In the genomic region with DNA sequence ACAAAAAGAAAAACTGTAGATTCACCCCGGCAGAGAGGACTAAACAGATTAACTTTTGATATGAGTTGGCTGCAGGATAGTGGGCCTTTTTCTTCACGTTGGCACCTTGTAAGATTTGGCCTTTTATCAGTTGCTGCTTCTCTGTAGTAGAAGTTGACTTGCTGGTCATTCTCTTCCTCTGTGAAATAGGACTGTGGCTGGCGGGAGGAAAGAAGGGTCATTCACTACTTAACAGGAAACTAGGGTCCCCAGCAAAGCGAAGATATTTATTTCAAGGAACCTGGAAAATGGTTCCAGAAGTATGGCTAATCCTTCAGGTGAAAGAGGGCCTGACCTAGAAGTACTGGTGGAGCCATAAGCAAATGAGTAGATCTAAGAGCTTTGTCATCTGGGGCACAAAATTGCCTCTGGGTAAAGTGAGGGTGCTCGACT, we compare ENCODE assay signal across 8 cellular contexts. TPM values are rescaled to one million over a fixed set of nuclear protein-coding genes. Genes with fewer than 3 reads are reported as not detected.
DNase-seq lines count a peak whose midpoint lies in the region; ATAC-seq, FAIRE-seq and TF ChIP-seq lines count a peak whose summit lies in the region.

No MANE protein-coding gene starts in this region.

- no peak for TF ChIP-seq RAD21 in K562 (CRISPR knock-in tag; conservative IDR thresholded peaks at IDR 0.05 in 1 of 2, IDR thresholded peaks at IDR 0.05 in 1 of 2)

- H3K9me3 Mint-ChIP-seq in mesothelial cell of epicardium = no peaks in the 10 kb centered on the region

- H3K9me3 ChIP-seq in K562 (replicated peaks; ENCODE audit: control insufficient read depth, insufficient read depth, low read depth, low read length) = peaks cover 6% of the 10 kb centered on the region

- H3K27me3 ChIP-seq in K562 (ENCODE audit: control insufficient read depth in 2 of 2, insufficient read depth in 2 of 2, low read length in 2 of 2) = no peaks in the 10 kb centered on the region

- H3K36me3 ChIP-seq in K562 (ENCODE audit: control insufficient read depth, insufficient read depth, low read length) = peaks cover 44% of the 10 kb centered on the region

- H3K27ac ChIP-seq in 22Rv1 (peak overlapping the region; percentile 78), K562 (ENCODE audit: extremely low read depth, low read depth, low read length) (peak overlapping the region; percentile 98)

- no peak for TF ChIP-seq POLR2A in K562 (conservative IDR thresholded peaks at IDR 0.05)

- no peak for TF ChIP-seq EP300 in K562 (IDR thresholded peaks at IDR 0.05; ENCODE audit: low read length)

- DNase-seq in K562 (ENCODE audit: extremely low read depth in 1 of 4, low spot score in 3 of 4) (peak in 2 of 4 experiments; percentile 22 to 45), mesothelial cell of epicardium (ENCODE audit: low spot score in 2 of 2, unreplicated experiment in 2 of 2) (no peak), NCI-H1694 treated with DMSO at 0.1 percent for 48 hours (lab: John Stamatoyannopoulos, UW) (no peak), left colon (no peak)

- intact Hi-C loops in K562 (cut with micrococcal nuclease) (loop anchor here (1.0 kb wide), 1 partner anchor 14 kb away; a partner anchor contains a TSS), left colon (cut with DNase I, micrococcal nuclease) (no loop called here)

- no peaks in the 10 kb centered on the region for H3K9me1 ChIP-seq in K562 (ENCODE audit: control insufficient read depth, insufficient read depth, low read length)

- H4K20me1 ChIP-seq in K562 (replicated peaks; ENCODE audit: control insufficient read depth, insufficient read depth, low read length) = peaks cover 9% of the 10 kb centered on the region

- peak overlapping the region; percentile 95 for H3K4me3 ChIP-seq in K562

- peak overlapping the region; percentile 93 for H3K4me3 Mint-ChIP-seq in mesothelial cell of epicardium

- no peak for FAIRE-seq in K562 (lab: Jason Lieb, UNC)

- BruUV-seq in K562 (replicated peaks; lab: Mats Ljungman, UMichigan) = no TSS peak

- POLR2A ChIA-PET in K562 (lab: Yijun Ruan, JAX) = no interaction called here

- TF ChIP-seq CTCF in 22Rv1 (IDR thresholded peaks at IDR 0.05) = no peak
- no peak for TF ChIP-seq CTCF in K562 (IDR thresholded peaks at IDR 0.05 in 2 of 3, conservative IDR thresholded peaks at IDR 0.05 in 1 of 3; ENCODE audit: insufficient read depth in 2 of 3, low read depth in 1 of 3, low read length in 3 of 3)
- no peak for TF ChIP-seq CTCF in mesothelial cell of epicardium (IDR thresholded peaks at IDR 0.05; ENCODE audit: unreplicated experiment)

- peaks cover 52% of the 10 kb centered on the region for H3K79me2 ChIP-seq in K562 (ENCODE audit: control insufficient read depth, insufficient read depth, low read length)

- peak overlapping the region; percentile 91 for H3K27ac Mint-ChIP-seq in mesothelial cell of epicardium

- H3K4me1 Mint-ChIP-seq in mesothelial cell of epicardium = peaks cover 14% of the 10 kb centered on the region

- peak overlapping the region in 1 of 2 experiments; percentile 99; a peak in 2 of 4 replicates for H3K9ac ChIP-seq in K562 (ENCODE audit: insufficient read depth in 1 of 2, low read depth in 2 of 2, low read length in 2 of 2)

- peak; percentile 4 for ATAC-seq in HG02798 (IDR thresholded peaks at IDR 0.05; ENCODE audit: poor library complexity, unreplicated experiment)
- ATAC-seq in K562 = no peak
- no peak for ATAC-seq in GM21717 (IDR thresholded peaks at IDR 0.05; ENCODE audit: unreplicated experiment)
- no peak for ATAC-seq in GM19455 (IDR thresholded peaks at IDR 0.05; ENCODE audit: unreplicated experiment)
- ATAC-seq in left colon = no peak

- WGBS in K562 (ENCODE audit: insufficient coverage, low coverage, missing lambda C conversion rate) = 14% methylated on average over 5 of the region's 5 CpGs

- CTCF ChIA-PET in K562 (lab: Yijun Ruan, JAX; ENCODE audit: low intra/inter-chr PET ratio) = no interaction called here

- H3K36me3 Mint-ChIP-seq in mesothelial cell of epicardium = peaks cover 10% of the 10 kb centered on the region

- peak overlapping the region; percentile 99 for H3K4me2 ChIP-seq in K562 (ENCODE audit: insufficient read depth, low read length)

- H3K4me1 ChIP-seq in K562 (replicated peaks in 1 of 2; ENCODE audit: control insufficient read depth in 2 of 2, insufficient read depth in 2 of 2, low read length in 2 of 2) = peaks cover 9 to 23% of the 10 kb centered on the region in 2 experiments

- no peaks in the 10 kb centered on the region for H3K27me3 Mint-ChIP-seq in mesothelial cell of epicardium (ENCODE audit: low read depth)

- in situ Hi-C loops in K562 (cut with MboI) = no loop called here

- peak overlapping the region; percentile 98 for H2AFZ ChIP-seq in K562 (ENCODE audit: low read depth, low read length)

TF ChIP-seq in K562, 482 proteins besides CTCF, POLR2A, EP300 and RAD21 (continues in another document):
- TF ChIP-seq RBM34 (IDR thresholded peaks at IDR 0.05; ENCODE audit: borderline replicate concordance, insufficient read depth, low read length) = no peak
- TF ChIP-seq SUPT5H (IDR thresholded peaks at IDR 0.05) = no peak
- TF ChIP-seq GATAD2B (IDR thresholded peaks at IDR 0.05; ENCODE audit: borderline replicate concordance) = 0 out of 2 replicates have a peak, but pooled peaks have one; percentile 2
- no peak for TF ChIP-seq GTF2F1 (IDR thresholded peaks at IDR 0.05; ENCODE audit: low read depth, low read length)
- TF ChIP-seq MYC (IDR thresholded peaks at IDR 0.05; ENCODE audit: low read depth, low read length) = no peak
- no peak for TF ChIP-seq MYC (CRISPR knock-in tag; IDR thresholded peaks at IDR 0.05; ENCODE audit: borderline replicate concordance, low read depth)
- TF ChIP-seq GABPA (tag; conservative IDR thresholded peaks at IDR 0.05; ENCODE audit: low read depth) = no peak
- TF ChIP-seq ZNF24 (IDR thresholded peaks at IDR 0.05) = no peak
- 0 out of 2 replicates have a peak, but pooled peaks have one; percentile 38 for TF ChIP-seq ZNF707 (CRISPR knock-in tag; conservative IDR thresholded peaks at IDR 0.05)
- TF ChIP-seq KDM1A (IDR thresholded peaks at IDR 0.05) = peak in 1 of 2 experiments; percentile 47; a peak in 1 of 4 replicates
- TF ChIP-seq, protein P1, sequence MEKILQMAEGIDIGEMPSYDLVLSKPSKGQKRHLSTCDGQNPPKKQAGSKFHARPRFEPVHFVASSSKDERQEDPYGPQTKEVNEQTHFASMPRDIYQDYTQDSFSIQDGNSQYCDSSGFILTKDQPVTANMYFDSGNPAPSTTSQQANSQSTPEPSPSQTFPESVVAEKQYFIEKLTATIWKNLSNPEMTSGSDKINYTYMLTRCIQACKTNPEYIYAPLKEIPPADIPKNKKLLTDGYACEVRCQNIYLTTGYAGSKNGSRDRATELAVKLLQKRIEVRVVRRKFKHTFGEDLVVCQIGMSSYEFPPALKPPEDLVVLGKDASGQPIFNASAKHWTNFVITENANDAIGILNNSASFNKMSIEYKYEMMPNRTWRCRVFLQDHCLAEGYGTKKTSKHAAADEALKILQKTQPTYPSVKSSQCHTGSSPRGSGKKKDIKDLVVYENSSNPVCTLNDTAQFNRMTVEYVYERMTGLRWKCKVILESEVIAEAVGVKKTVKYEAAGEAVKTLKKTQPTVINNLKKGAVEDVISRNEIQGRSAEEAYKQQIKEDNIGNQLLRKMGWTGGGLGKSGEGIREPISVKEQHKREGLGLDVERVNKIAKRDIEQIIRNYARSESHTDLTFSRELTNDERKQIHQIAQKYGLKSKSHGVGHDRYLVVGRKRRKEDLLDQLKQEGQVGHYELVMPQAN (IDR thresholded peaks at IDR 0.05; ENCODE audit: borderline replicate concordance) = peak; percentile 13; the same call in 1 of the 2 replicates

RNA-seq across cellular contexts. Expression of a gene that starts 0.4 kb away (rescaled TPM):
- 119 and 169 TPM in 2 replicates for total RNA-seq in K562 (2011; cell fraction: chromatin; rRNA removed; ENCODE audit: low replicate concordance)
- 177 TPM in 2 replicates for total RNA-seq in K562 (2011; cell fraction: nucleolus; rRNA removed)
- total RNA-seq in K562 (2011; cell fraction: nucleoplasm; rRNA removed) = 238 and 310 TPM in 2 replicates
- total RNA-seq in K562 (2014; rRNA removed) (423 and 490 TPM in 2 replicates), K562 (2014; rRNA removed; fragmentation: Illumina TruSeq; extraction: Trizol) (861 and 911 TPM in 2 replicates), K562 (2015; rRNA removed; fragmentation: Illumina TruSeq; extraction: Trizol) (903 and 937 TPM in 2 replicates), K562 (2021) (1,012 and 1,047 TPM in 2 replicates), mesothelial cell of epicardium (171 to 172 TPM (median 172 TPM) in 3 replicates), left colon (100 to 1,000 TPM; 513 to 713 TPM)
- polyA plus RNA-seq in K562 (2011; rRNA removed) (1,955 and 2,565 TPM in 2 replicates), K562 (2014; fragmentation: Illumina TruSeq; extraction: Trizol) (739 and 828 TPM in 2 replicates), K562 (2014; fragmentation: Nextera tagmentation; extraction: Ambion mirVana) (1,000 to 10,000 TPM; 1,166 to 1,324 TPM), K562 (2014; rRNA removed) (1,049 and 1,136 TPM in 2 replicates)
- polyA plus RNA-seq in K562 (2011; cell fraction: cytosol; rRNA removed) = 1,526 and 2,318 TPM in 2 replicates
- 453 and 732 TPM in 2 replicates for polyA plus RNA-seq in K562 (2011; cell fraction: nucleus; rRNA removed)
- polyA plus RNA-seq in K562 (2012) = 769 and 1,624 TPM in 2 replicates
- polyA minus RNA-seq in K562 (2011; rRNA and poly(A)+ RNA removed) = 723 and 830 TPM in 2 replicates
- 258 and 278 TPM in 2 replicates for polyA minus RNA-seq in K562 (2011; cell fraction: cytosol; rRNA and poly(A)+ RNA removed)
- polyA minus RNA-seq in K562 (2011; cell fraction: nucleus; rRNA and poly(A)+ RNA removed) = 92.5 and 176 TPM in 2 replicates

RNA-seq across cellular contexts. Expression of a gene that starts 13.9 kb away (rescaled TPM):
- total RNA-seq in K562 (2011; cell fraction: chromatin; rRNA removed; ENCODE audit: low replicate concordance) = 149 and 280 TPM in 2 replicates
- 69.7 and 96.6 TPM in 2 replicates for total RNA-seq in K562 (2011; cell fraction: nucleolus; rRNA removed)
- 106 and 153 TPM in 2 replicates for total RNA-seq in K562 (2011; cell fraction: nucleoplasm; rRNA removed)
- total RNA-seq in K562 (2014; rRNA removed) = 26.2 and 28.0 TPM in 2 replicates
- 60.5 and 65.4 TPM in 2 replicates for total RNA-seq in K562 (2014; rRNA removed; fragmentation: Illumina TruSeq; extraction: Trizol)
- 65.6 and 71.6 TPM in 2 replicates for total RNA-seq in K562 (2015; rRNA removed; fragmentation: Illumina TruSeq; extraction: Trizol)
- 45.9 and 52.9 TPM in 2 replicates for total RNA-seq in K562 (2021)
- 111 and 113 TPM in 2 replicates for polyA plus RNA-seq in K562 (2011; rRNA removed)
- 63.7 and 80.3 TPM in 2 replicates for polyA plus RNA-seq in K562 (2011; cell fraction: cytosol; rRNA removed)
- 91.0 and 105 TPM in 2 replicates for polyA plus RNA-seq in K562 (2011; cell fraction: nucleus; rRNA removed)
- polyA plus RNA-seq in K562 (2012) = 29.7 and 32.5 TPM in 2 replicates
- 47.0 and 59.0 TPM in 2 replicates for polyA plus RNA-seq in K562 (2014; fragmentation: Illumina TruSeq; extraction: Trizol)
- polyA plus RNA-seq in K562 (2014; fragmentation: Nextera tagmentation; extraction: Ambion mirVana) = 10 to 100 TPM; 24.2 to 33.3 TPM
- polyA plus RNA-seq in K562 (2014; rRNA removed) = 30.6 and 32.2 TPM in 2 replicates
- polyA minus RNA-seq in K562 (2011; rRNA and poly(A)+ RNA removed) = 191 and 199 TPM in 2 replicates
- 56.7 and 60.6 TPM in 2 replicates for polyA minus RNA-seq in K562 (2011; cell fraction: cytosol; rRNA and poly(A)+ RNA removed)
- polyA minus RNA-seq in K562 (2011; cell fraction: nucleus; rRNA and poly(A)+ RNA removed) = 115 and 192 TPM in 2 replicates
- 60.6 to 70.3 TPM (median 62.7 TPM) in 3 replicates for total RNA-seq in mesothelial cell of epicardium
- 10 to 100 TPM; 35.4 to 36.9 TPM for total RNA-seq in left colon
